ENCODE assay signal across 8 cellular contexts in genomic region chr20:36093025-36093803, GRCh38.
DNase-seq lines count a peak whose midpoint lies in the region; ATAC-seq, FAIRE-seq and TF ChIP-seq lines count a peak whose summit lies in the region.

No MANE protein-coding gene starts in this region.

- peak; percentile 59 to 63 for ATAC-seq in activated naive CD4-positive, alpha-beta T cell treated with anti-CD3 and anti-CD28 coated beads, Interleukin-2, amount 50 U/mL, for 72 hours
- no peak for ATAC-seq in HG02973 (IDR thresholded peaks at IDR 0.05; ENCODE audit: unreplicated experiment)
- ATAC-seq in GM21515 (IDR thresholded peaks at IDR 0.05; ENCODE audit: unreplicated experiment) = no peak

- H3K36me3 ChIP-seq in OCI-LY7 (ENCODE audit: insufficient read depth, low read length) (no peaks in the 10 kb centered on the region), cardiac muscle cell (no peaks in the 10 kb centered on the region)

- H3K4me1 ChIP-seq in OCI-LY7 (ENCODE audit: insufficient read depth, low read length, poor library complexity, severe bottlenecking) (peaks cover 44% of the 10 kb centered on the region), cardiac muscle cell (ENCODE audit: low read depth) (peaks cover 17% of the 10 kb centered on the region)

- H3K9me3 ChIP-seq in OCI-LY7 (ENCODE audit: low read length) = no peaks in the 10 kb centered on the region
- no peaks in the 10 kb centered on the region for H3K9me3 ChIP-seq in cardiac muscle cell (ENCODE audit: low read depth)

- H3K36me3 Mint-ChIP-seq in activated naive CD4-positive, alpha-beta T cell treated with anti-CD3 and anti-CD28 coated beads, Interleukin-2, amount 50 U/mL, for 72 hours = peaks cover 6 to 7% of the 10 kb centered on the region in 2 donors

- peaks cover 37% of the 10 kb centered on the region for H3K27me3 ChIP-seq in cardiac muscle cell

- BruUV-seq in OCI-LY7 (replicated peaks; lab: Mats Ljungman, UMichigan) = no TSS peak

- CTCF ChIA-PET in OCI-LY7 (lab: Charles Lee; ENCODE audit: unreplicated experiment) = no interaction called here

- intact Hi-C loops in OCI-LY7 (cut with micrococcal nuclease; ENCODE audit: unreplicated experiment) = loop anchor here (10.0 kb wide), 1 partner anchor 328 kb away; no protein-coding TSS in a partner anchor
- intact Hi-C loops in posterior cingulate gyrus (cut with DNase I) = no loop called here

- TF ChIP-seq POLR2A in GM12891 (IDR thresholded peaks at IDR 0.05; ENCODE audit: low read depth, low read length) = no peak

- DNase-seq in GM12891 (ENCODE audit: insufficient read length, low spot score) = no peak
- no peak for DNase-seq in OCI-LY7 (ENCODE audit: low spot score)
- DNase-seq in activated naive CD4-positive, alpha-beta T cell treated with anti-CD3 and anti-CD28 coated beads, Interleukin-2, amount 50 U/mL, for 72 hours (ENCODE audit: low spot score in 2 of 2) = peak in 1 of 2 donors; percentile 28
- peak; percentile 25 to 59 for DNase-seq in cardiac muscle cell (ENCODE audit: low read depth in 1 of 2, low spot score in 1 of 2)
- peak in 8 of 10 donors; percentile 17 to 94 (median 66) for DNase-seq in posterior cingulate gyrus
- no peak for DNase-seq in RCC 7860 (ENCODE audit: low spot score)

- no peak overlapping the region for H3K27ac ChIP-seq in OCI-LY7 (ENCODE audit: low read depth, low read length, poor library complexity, severe bottlenecking)
- H3K27ac ChIP-seq in cardiac muscle cell = no peak overlapping the region

- H3K9me2 ChIP-seq in OCI-LY7 (ENCODE audit: insufficient read depth, low read length) = no peaks in the 10 kb centered on the region

- no peaks in the 10 kb centered on the region for H4K20me1 ChIP-seq in OCI-LY7 (ENCODE audit: insufficient read depth, low read length)

- peak; percentile 88 for FAIRE-seq in GM12891 (lab: Jason Lieb, UNC)
- FAIRE-seq in RCC 7860 (lab: Jason Lieb, UNC) = no peak

- TF ChIP-seq CTCF in OCI-LY7 (conservative IDR thresholded peaks at IDR 0.05; ENCODE audit: low read length) (no peak), cardiac muscle cell (IDR thresholded peaks at IDR 0.05; ENCODE audit: low read depth, low read length) (no peak)

- H3K9me3 Mint-ChIP-seq in activated naive CD4-positive, alpha-beta T cell treated with anti-CD3 and anti-CD28 coated beads, Interleukin-2, amount 50 U/mL, for 72 hours = no peaks in the 10 kb centered on the region

- POLR2A ChIA-PET in OCI-LY7 (lab: Charles Lee) = no interaction called here

- H3K4me2 ChIP-seq in OCI-LY7 (ENCODE audit: low read length) = peak overlapping the region; percentile 80

- peak overlapping the region in 1 of 2 donors; percentile 34 for H3K27ac Mint-ChIP-seq in activated naive CD4-positive, alpha-beta T cell treated with anti-CD3 and anti-CD28 coated beads, Interleukin-2, amount 50 U/mL, for 72 hours

- H2AFZ ChIP-seq in OCI-LY7 (ENCODE audit: low read length) = peak overlapping the region; percentile 62; the same call in 1 of the 2 replicates

- H3K4me3 ChIP-seq in OCI-LY7 (ENCODE audit: low read depth, low read length, poor library complexity, severe bottlenecking) (peak overlapping the region; percentile 62), cardiac muscle cell (peak overlapping the region; percentile 67)

- H3K79me2 ChIP-seq in OCI-LY7 (ENCODE audit: insufficient read depth, low read depth, low read length) = no peaks in the 10 kb centered on the region

TF ChIP-seq in GM12891, 5 proteins besides CTCF, POLR2A, EP300 and RAD21:
- no peak for TF ChIP-seq POLR2AphosphoS5 (IDR thresholded peaks at IDR 0.05; ENCODE audit: low read depth, low read length)
- TF ChIP-seq POU2F2 (IDR thresholded peaks at IDR 0.05; ENCODE audit: low read depth, low read length) = no peak
- TF ChIP-seq SPI1 (IDR thresholded peaks at IDR 0.05; ENCODE audit: low read depth, low read length) = no peak
- TF ChIP-seq TAF1 (IDR thresholded peaks at IDR 0.05; ENCODE audit: low read depth, low read length) = no peak
- no peak for TF ChIP-seq PAX5 (IDR thresholded peaks at IDR 0.05; ENCODE audit: insufficient read depth, low read length, severe bottlenecking)

Comparison
In these comparisons a context has a peak if more than half of its experiments do, and no peak if none do; other contexts are left out.
1. DNase-seq: peak in cardiac muscle cell (2 of 2) and posterior cingulate gyrus (8 of 10); none in GM12891 (single experiment), OCI-LY7 (single experiment) and RCC 7860 (single experiment).
2. ATAC-seq: peak in activated naive CD4-positive, alpha-beta T cell treated with anti-CD3 and anti-CD28 coated beads, Interleukin-2, amount 50 U/mL, for 72 hours (2 of 2); none in HG02973 (single experiment) and GM21515 (single experiment).